Comparison of ENCODE assay signal across 11 cellular contexts in the genomic region with DNA sequence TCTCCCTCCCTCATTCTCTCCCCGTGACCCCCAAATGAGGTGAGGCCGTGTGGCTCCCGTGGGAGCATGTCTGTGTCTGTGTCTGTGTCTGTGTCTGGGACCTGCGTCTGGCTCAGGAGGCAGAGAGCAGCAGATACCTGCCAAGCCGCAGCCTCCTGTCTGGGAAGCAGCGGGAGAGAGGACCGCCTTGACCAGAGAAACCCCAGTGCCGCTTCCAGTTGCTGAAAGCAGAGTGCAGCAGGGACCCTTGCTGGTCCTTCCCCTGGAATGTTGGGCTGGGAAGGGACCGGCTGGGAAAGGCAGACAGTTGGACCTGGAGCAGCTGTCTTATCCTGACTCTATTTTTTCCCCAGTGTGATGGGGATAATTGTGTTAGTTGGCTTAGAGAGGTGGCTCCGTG. TPM values are rescaled to one million over a fixed set of nuclear protein-coding genes. Genes with fewer than 3 reads are reported as not detected.
DNase-seq lines count a peak whose midpoint lies in the region; ATAC-seq and TF ChIP-seq lines count a peak whose summit lies in the region.
"Had no signal": no experiment of that assay in that cellular context is flagged by ENCODE, and none has a peak within 500 bp of the region (broad histone marks: within the 10 kb centered on the region; RNA-seq: fewer than 3 reads in every experiment).

No MANE protein-coding gene starts in this region.

- H3K79me2 ChIP-seq in GM23338 (replicated peaks; ENCODE audit: insufficient read depth), result no peaks in the 10 kb centered on the region
- H3K79me2 ChIP-seq in hepatocyte, result no peaks in the 10 kb centered on the region

- in situ Hi-C loops in astrocyte of the cerebellum (cut with HindIII; ENCODE audit: low sequenced_read_pairs), result loop anchor here (5.0 kb wide), 1 partner anchor 41 kb away; no protein-coding TSS in a partner anchor

- H3K9me3 Mint-ChIP-seq in GM23338, result no peaks in the 10 kb centered on the region
- H3K9me3 Mint-ChIP-seq: activated naive CD4-positive, alpha-beta T cell treated with anti-CD3 and anti-CD28 coated beads, Interleukin-2, amount 50 U/mL, for 72 hours had no signal

- H3K27me3 Mint-ChIP-seq in GM23338 (ENCODE audit: insufficient read depth, low read depth, poor library complexity), result peaks cover 22% of the 10 kb centered on the region

- H3K4me1 Mint-ChIP-seq in GM23338, result peaks cover 45% of the 10 kb centered on the region

- H3K9me2 ChIP-seq in GM23338 (ENCODE audit: insufficient read depth), result no peaks in the 10 kb centered on the region
- no peaks in the 10 kb centered on the region for H3K9me2 ChIP-seq in hepatocyte (replicated peaks; ENCODE audit: insufficient read depth)

- no peaks in the 10 kb centered on the region for H3K9me3 ChIP-seq in hepatocyte (ENCODE audit: low read depth)
- H3K9me3 ChIP-seq in prostate gland, result no peaks in the 10 kb centered on the region

- no peaks in the 10 kb centered on the region for H3F3A ChIP-seq in GM23338 (replicated peaks; ENCODE audit: low read depth)

- H3K36me3 Mint-ChIP-seq in GM23338 (ENCODE audit: low read depth), result no peaks in the 10 kb centered on the region
- H3K36me3 Mint-ChIP-seq: activated naive CD4-positive, alpha-beta T cell treated with anti-CD3 and anti-CD28 coated beads, Interleukin-2, amount 50 U/mL, for 72 hours had no signal

- no peak overlapping the region for H3K27ac ChIP-seq in GM23338 (ENCODE audit: low read depth)
- H3K27ac ChIP-seq in hepatocyte, result peak overlapping the region; percentile 47
- peak overlapping the region; percentile 67 to 71 for H3K27ac ChIP-seq in prostate gland
- H3K27ac ChIP-seq: KMS-11 had no signal

- H3K4me3 ChIP-seq in GM23338 (peak overlapping the region; percentile 41; the same call in 1 of the 2 replicates), astrocyte of the cerebellum (ENCODE audit: low read depth, low read length) (peak overlapping the region; percentile 46), hepatocyte (no peak overlapping the region), prostate gland (peak overlapping the region; percentile 24 to 26)

- WGBS in hepatocyte (ENCODE audit: low lambda C conversion rate, missing lambda C conversion rate), result 55% methylated on average over 10 of the region's 10 CpGs
- WGBS in prostate gland, result 33% methylated on average over 10 of the region's 10 CpGs

- H3K27me3 ChIP-seq in GM23338 (ENCODE audit: insufficient read depth), result no peaks in the 10 kb centered on the region
- no peaks in the 10 kb centered on the region for H3K27me3 ChIP-seq in hepatocyte
- peaks cover 2% of the 10 kb centered on the region for H3K27me3 ChIP-seq in prostate gland (replicated peaks; ENCODE audit: insufficient read depth)

- peak overlapping the region; percentile 53 for H3K4me3 Mint-ChIP-seq in GM23338

- TF ChIP-seq CTCF in GM23338 (conservative IDR thresholded peaks at IDR 0.05; ENCODE audit: low read depth in 2 of 2), result no peak
- TF ChIP-seq CTCF in astrocyte of the cerebellum (IDR thresholded peaks at IDR 0.05; ENCODE audit: low read depth, low read length, missing control alignments), result no peak
- no peak for TF ChIP-seq CTCF in hepatocyte (IDR thresholded peaks at IDR 0.05; ENCODE audit: poor library complexity)
- no peak for TF ChIP-seq CTCF in prostate gland (IDR thresholded peaks at IDR 0.05)

- H4K20me1 ChIP-seq in GM23338 (replicated peaks; ENCODE audit: insufficient read depth) (no peaks in the 10 kb centered on the region), hepatocyte (ENCODE audit: insufficient read depth, poor library complexity, severe bottlenecking) (no peaks in the 10 kb centered on the region)

- H3K27ac Mint-ChIP-seq in GM23338, result no peak overlapping the region
- H3K27ac Mint-ChIP-seq: activated naive CD4-positive, alpha-beta T cell treated with anti-CD3 and anti-CD28 coated beads, Interleukin-2, amount 50 U/mL, for 72 hours had no signal

- peak overlapping the region; percentile 91 for H2AFZ ChIP-seq in GM23338
- H2AFZ ChIP-seq in hepatocyte, result no peak overlapping the region

- peak; percentile 47 for DNase-seq in GM23338 (ENCODE audit: low spot score)
- no peak for DNase-seq in astrocyte of the cerebellum (ENCODE audit: low read depth)
- peak; percentile 27 for DNase-seq in hepatocyte (ENCODE audit: low spot score)
- no peak for DNase-seq in prostate gland (ENCODE audit: low spot score)
- DNase-seq in posterior vena cava (ENCODE audit: low spot score), result no peak
- DNase-seq in hepatic stellate cell (ENCODE audit: low spot score), result no peak
- DNase-seq: stimulated activated CD4-positive, alpha-beta T cell treated with anti-CD3 and anti-CD28 coated beads, Interleukin-12 subunit alpha, Interleukin-12 subunit beta, amount 100 ng/mL, for 4 hours had no signal

- no peak for TF ChIP-seq POLR2A in prostate gland (IDR thresholded peaks at IDR 0.05)

- H3K4me1 ChIP-seq in GM23338 (ENCODE audit: insufficient read depth) (peaks cover 26% of the 10 kb centered on the region), hepatocyte (ENCODE audit: insufficient read depth) (peaks cover 52% of the 10 kb centered on the region), prostate gland (replicated peaks) (no peaks in the 10 kb centered on the region)

- intact Hi-C loops in prostate gland (cut with DNase I), result no loop called here
- intact Hi-C loops in posterior vena cava (cut with DNase I), result no loop called here

- ATAC-seq in GM23338, result peak; percentile 41
- no peak for ATAC-seq in GM19397 (IDR thresholded peaks at IDR 0.05; ENCODE audit: unreplicated experiment)
- no peak for ATAC-seq in GM18873 (IDR thresholded peaks at IDR 0.05; ENCODE audit: low FRiP score, unreplicated experiment)
- ATAC-seq: activated naive CD4-positive, alpha-beta T cell treated with anti-CD3 and anti-CD28 coated beads, Interleukin-2, amount 50 U/mL, for 72 hours had no signal

- H3K36me3 ChIP-seq in GM23338 (ENCODE audit: insufficient read depth), result no peaks in the 10 kb centered on the region
- H3K36me3 ChIP-seq in hepatocyte (replicated peaks; ENCODE audit: insufficient read depth, low read depth), result no peaks in the 10 kb centered on the region
- H3K36me3 ChIP-seq in prostate gland, result no peaks in the 10 kb centered on the region

- H3K4me2 ChIP-seq in GM23338 (peak overlapping the region; percentile 66; the same call in 1 of the 2 replicates), hepatocyte (peak overlapping the region; percentile 86)
- H3K4me2 ChIP-seq: KMS-11 had no signal

TF ChIP-seq in GM23338, 12 proteins besides CTCF, POLR2A, EP300 and RAD21 (continues in another document):
- no peak for TF ChIP-seq STAT1 (IDR thresholded peaks at IDR 0.05; ENCODE audit: unreplicated experiment)
- TF ChIP-seq ZNF114 (CRISPR knock-in tag; IDR thresholded peaks at IDR 0.05), result no peak
- no peak for TF ChIP-seq JUNB (IDR thresholded peaks at IDR 0.05; ENCODE audit: unreplicated experiment)
- no peak for TF ChIP-seq CREB1 (CRISPR knock-in tag; IDR thresholded peaks at IDR 0.05; ENCODE audit: low read depth)
- TF ChIP-seq POLR2AphosphoS5 (IDR thresholded peaks at IDR 0.05; ENCODE audit: low read depth), result no peak
- no peak for TF ChIP-seq EZH2 (IDR thresholded peaks at IDR 0.05; ENCODE audit: low read depth, unreplicated experiment)
- no peak for TF ChIP-seq NANOG (IDR thresholded peaks at IDR 0.05; ENCODE audit: borderline replicate concordance)

RNA-seq across cellular contexts. Expression of a gene that starts 0.5 kb away (rescaled TPM):
- 0.35 and 0.47 TPM in 2 replicates for total RNA-seq in GM23338 (2014; rRNA removed; shearing (Covaris generic))
- 0.45 and 0.50 TPM in 2 replicates for polyA plus RNA-seq in GM23338 (2016; fragmentation: Nextera tagmentation; extraction: Ambion mirVana)
- total RNA-seq in hepatocyte, result 1.7 and 2.7 TPM in 2 replicates
- 5.0 and 5.4 TPM in 2 replicates for polyA plus RNA-seq in hepatocyte
- 10 to 100 TPM in 1 of 2 donors, 1 to 10 TPM in 1; 7.2 to 93.6 TPM for total RNA-seq in prostate gland
- total RNA-seq in posterior vena cava, result 10 to 100 TPM; 11.5 to 27.0 TPM
- total RNA-seq: activated naive CD4-positive, alpha-beta T cell treated with anti-CD3 and anti-CD28 coated beads, Interleukin-2, amount 50 U/mL, for 72 hours had no signal

RNA-seq across cellular contexts. Expression of a gene that starts 17.1 kb away (rescaled TPM):
- total RNA-seq in GM23338 (2014; rRNA removed; shearing (Covaris generic)), result 18.6 and 19.0 TPM in 2 replicates
- polyA plus RNA-seq in GM23338 (2016; fragmentation: Nextera tagmentation; extraction: Ambion mirVana), result 26.5 and 28.7 TPM in 2 replicates
- 14.5 and 17.5 TPM in 2 replicates for total RNA-seq in hepatocyte
- 37.4 and 41.1 TPM in 2 replicates for polyA plus RNA-seq in hepatocyte
- total RNA-seq in prostate gland, result 10 to 100 TPM; 27.8 to 29.1 TPM
- 10 to 100 TPM; 29.9 to 35.4 TPM for total RNA-seq in posterior vena cava

RNA-seq across cellular contexts. Expression of a gene that starts 28.3 kb away (rescaled TPM):
- 8.7 and 12.1 TPM in 2 replicates for total RNA-seq in GM23338 (2014; rRNA removed; shearing (Covaris generic))
- 9.9 TPM in 2 replicates for polyA plus RNA-seq in GM23338 (2016; fragmentation: Nextera tagmentation; extraction: Ambion mirVana)
- total RNA-seq in hepatocyte, result 36.5 and 42.3 TPM in 2 replicates
- polyA plus RNA-seq in hepatocyte, result 66.1 and 68.7 TPM in 2 replicates
- total RNA-seq in prostate gland, result 10 to 100 TPM; 49.0 to 58.6 TPM
- 10 to 100 TPM; 17.9 to 18.8 TPM for total RNA-seq in posterior vena cava

RNA-seq across cellular contexts. Expression of a gene that starts 59.5 kb away (rescaled TPM):
- 40.4 and 53.8 TPM in 2 replicates for total RNA-seq in GM23338 (2014; rRNA removed; shearing (Covaris generic))
- polyA plus RNA-seq in GM23338 (2016; fragmentation: Nextera tagmentation; extraction: Ambion mirVana) (33.7 and 37.9 TPM in 2 replicates), hepatocyte (31.2 and 32.5 TPM in 2 replicates)
- total RNA-seq in hepatocyte (29.0 and 32.1 TPM in 2 replicates), prostate gland (10 to 100 TPM; 16.0 to 22.9 TPM), posterior vena cava (10 to 100 TPM; 22.1 to 22.7 TPM)

RNA-seq across cellular contexts. Expression of a gene that starts 59.8 kb away (rescaled TPM):
- total RNA-seq in GM23338 (2014; rRNA removed; shearing (Covaris generic)), result 495 and 498 TPM in 2 replicates
- polyA plus RNA-seq in GM23338 (2016; fragmentation: Nextera tagmentation; extraction: Ambion mirVana), result 351 and 352 TPM in 2 replicates
- 273 and 276 TPM in 2 replicates for total RNA-seq in hepatocyte
- polyA plus RNA-seq in hepatocyte, result 242 and 260 TPM in 2 replicates
- total RNA-seq in prostate gland, result 100 to 1,000 TPM; 247 to 254 TPM
- 100 to 1,000 TPM; 145 to 154 TPM for total RNA-seq in posterior vena cava

Comparison
In these comparisons a context has a peak if more than half of its experiments do, and no peak if none do; other contexts are left out.
1. DNase-seq: peak in GM23338 (single experiment) and hepatocyte (single experiment); none in astrocyte of the cerebellum (single experiment), prostate gland (single experiment), posterior vena cava (single experiment) and hepatic stellate cell (single experiment).